In the genomic region with DNA sequence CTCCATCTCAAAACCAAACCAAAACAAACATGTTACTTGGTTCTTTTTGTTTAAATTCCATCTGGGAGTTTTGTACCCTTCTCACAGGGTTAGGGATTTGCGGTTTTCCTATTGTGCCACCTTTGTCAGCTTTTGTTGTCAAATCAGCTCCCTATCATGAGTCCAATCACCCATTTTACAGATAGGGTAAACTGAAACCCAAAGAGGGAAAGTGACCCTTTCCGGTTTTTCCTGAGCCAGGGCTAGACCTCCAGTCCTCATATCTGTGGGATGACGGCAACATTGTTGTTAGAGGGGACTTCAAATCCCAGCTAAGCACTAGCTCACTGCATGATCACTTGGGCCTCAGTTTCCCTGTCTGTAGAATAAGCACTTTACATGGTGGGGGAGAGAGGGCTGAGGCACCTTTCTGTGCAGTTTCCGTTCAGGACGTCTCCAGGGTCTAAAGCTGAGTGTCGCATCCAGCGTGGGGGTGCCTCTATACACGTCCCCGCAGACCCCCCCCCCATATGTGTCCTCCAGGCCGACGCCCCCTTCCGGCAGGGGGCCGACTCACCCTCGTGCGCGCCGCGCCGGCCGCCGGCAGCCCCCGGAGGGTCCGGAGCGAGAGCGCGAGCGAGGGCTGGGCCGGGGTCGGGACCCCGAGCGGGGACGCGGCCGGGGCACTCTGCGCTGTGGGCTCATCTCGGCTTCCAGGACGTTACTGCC, we compare ENCODE assay signal across 1 cellular context.
TF ChIP-seq lines count a peak whose summit lies in the region.

No MANE protein-coding gene starts in this region.

TF ChIP-seq in endothelial cell of umbilical vein, 7 proteins besides CTCF, POLR2A, EP300 and RAD21:
- TF ChIP-seq MYC (IDR thresholded peaks at IDR 0.05; ENCODE audit: low read depth, low read length) (no peak), POLR2AphosphoS5 (IDR thresholded peaks at IDR 0.05; ENCODE audit: insufficient read depth, low read depth, low read length) (no peak), GATA2 (IDR thresholded peaks at IDR 0.05; ENCODE audit: insufficient read depth, insufficient read length, low read depth, low read length) (no peak), FOS (IDR thresholded peaks at IDR 0.05; ENCODE audit: borderline replicate concordance, insufficient read depth, low read length) (no peak), JUN (IDR thresholded peaks at IDR 0.05; ENCODE audit: borderline replicate concordance, insufficient read depth, insufficient read length, low read depth) (no peak), EZH2 (IDR thresholded peaks at IDR 0.05; ENCODE audit: borderline replicate concordance, low read depth, low read length, severe bottlenecking) (no peak)
- TF ChIP-seq, protein P1, sequence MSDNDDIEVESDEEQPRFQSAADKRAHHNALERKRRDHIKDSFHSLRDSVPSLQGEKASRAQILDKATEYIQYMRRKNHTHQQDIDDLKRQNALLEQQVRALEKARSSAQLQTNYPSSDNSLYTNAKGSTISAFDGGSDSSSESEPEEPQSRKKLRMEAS (IDR thresholded peaks at IDR 0.05; ENCODE audit: insufficient read depth, insufficient read length) = no peak
